1 cellular context compared by ENCODE assay signal in the genomic region with DNA sequence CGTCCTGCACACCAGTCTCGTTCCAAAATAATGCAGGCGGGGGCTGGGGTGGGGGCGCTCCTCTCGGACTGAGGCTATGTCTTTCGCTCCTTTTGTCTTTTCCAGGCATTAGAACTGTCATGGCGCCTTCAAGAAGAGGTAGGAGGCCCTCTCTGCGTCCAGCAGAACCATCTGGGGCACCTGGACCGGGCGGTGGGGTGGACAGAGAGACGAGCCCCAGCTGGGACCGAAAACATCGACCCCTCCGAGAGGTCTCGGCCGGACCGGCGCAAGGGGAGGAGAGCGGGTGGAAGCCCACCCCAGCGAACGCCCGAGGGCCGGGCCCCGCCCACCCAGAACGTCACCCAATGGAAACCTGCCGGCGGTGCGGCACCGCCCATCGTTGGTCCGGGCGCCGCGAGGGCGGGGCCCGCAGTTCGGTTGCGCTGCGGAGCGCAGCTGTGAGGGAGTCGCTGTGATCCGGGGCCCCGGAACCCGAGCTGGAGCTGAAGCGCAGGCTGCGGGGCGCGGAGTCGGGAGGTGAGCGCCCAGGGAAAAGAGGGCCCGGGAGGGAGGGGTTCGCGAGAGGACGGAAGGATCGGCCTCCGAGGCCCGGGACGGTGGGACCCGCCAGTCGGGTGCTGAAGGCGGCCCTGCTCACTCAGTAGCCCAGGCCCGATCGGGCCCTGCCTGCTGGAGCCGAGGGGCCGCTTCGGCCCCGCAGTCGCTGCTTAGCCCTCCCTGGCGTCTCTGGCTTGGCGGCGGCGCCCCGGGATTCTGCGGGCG.
TF ChIP-seq lines count a peak whose summit lies in the region.

TSS of gene NRBP1 (plus strand) at position 419 of the 765 bp plus-strand sequence. CDS start 4,643 bp downstream, outside the sequence.

TF ChIP-seq in HepG2, 621 proteins besides CTCF, POLR2A, EP300 and RAD21 (continued from another document and continues in another):
- TF ChIP-seq KDM4B (CRISPR knock-in tag; IDR thresholded peaks at IDR 0.05) (peak; percentile 42; the same call in 1 of the 2 replicates), NFYB (CRISPR knock-in tag; IDR thresholded peaks at IDR 0.05) (peak; percentile 89), NFKBIZ (CRISPR knock-in tag; IDR thresholded peaks at IDR 0.05) (peak; percentile 66), ZNF431 (CRISPR knock-in tag; IDR thresholded peaks at IDR 0.05; ENCODE audit: borderline replicate concordance, low read depth) (0 out of 2 replicates have a peak, but pooled peaks have one; percentile 40), MYPOP (CRISPR knock-in tag; IDR thresholded peaks at IDR 0.05) (peak; percentile 99), GRHL1 (CRISPR knock-in tag; conservative IDR thresholded peaks at IDR 0.05) (no peak), SMC3 (IDR thresholded peaks at IDR 0.05; ENCODE audit: low read length) (no peak), SMYD3 (CRISPR knock-in tag; IDR thresholded peaks at IDR 0.05) (0 out of 2 replicates have a peak, but pooled peaks have one; percentile 43), DNMT1 (CRISPR knock-in tag; IDR thresholded peaks at IDR 0.05) (peak; percentile 21; the same call in 1 of the 2 replicates), SAP130 (CRISPR knock-in tag; IDR thresholded peaks at IDR 0.05; ENCODE audit: low read depth) (peak; percentile 92), MIER2 (CRISPR knock-in tag; IDR thresholded peaks at IDR 0.05) (no peak), ZKSCAN5 (CRISPR knock-in tag; IDR thresholded peaks at IDR 0.05) (no peak), ATF7 (IDR thresholded peaks at IDR 0.05) (no peak), ATF7 (CRISPR knock-in tag; IDR thresholded peaks at IDR 0.05) (no peak; the same call in 1 of the 2 replicates), ZBTB7A (CRISPR knock-in tag; IDR thresholded peaks at IDR 0.05) (no peak), HNRNPK (IDR thresholded peaks at IDR 0.05; ENCODE audit: low read depth, low read length, poor library complexity, severe bottlenecking) (peak; percentile 96), NPAS2 (CRISPR knock-in tag; IDR thresholded peaks at IDR 0.05; ENCODE audit: borderline replicate concordance) (no peak), ZFP90 (CRISPR knock-in tag; IDR thresholded peaks at IDR 0.05; ENCODE audit: borderline replicate concordance) (peak; percentile 22; the same call in 1 of the 2 replicates), SNAPC5 (CRISPR knock-in tag; IDR thresholded peaks at IDR 0.05; ENCODE audit: borderline replicate concordance) (no peak), ZNF746 (CRISPR knock-in tag; IDR thresholded peaks at IDR 0.05) (no peak; the same call in 1 of the 2 replicates), ZSCAN9 (CRISPR knock-in tag; IDR thresholded peaks at IDR 0.05; ENCODE audit: borderline replicate concordance) (peak; percentile 61; the same call in 1 of the 2 replicates), JUNB (CRISPR knock-in tag; IDR thresholded peaks at IDR 0.05; ENCODE audit: borderline replicate concordance) (no peak), ZNF484 (CRISPR knock-in tag; IDR thresholded peaks at IDR 0.05; ENCODE audit: borderline replicate concordance, low read depth) (no peak), THRA (CRISPR knock-in tag; IDR thresholded peaks at IDR 0.05; ENCODE audit: borderline replicate concordance) (peak; percentile 59; the same call in 1 of the 2 replicates), HDAC6 (IDR thresholded peaks at IDR 0.05; ENCODE audit: low read depth, low read length) (no peak), ZNF205 (CRISPR knock-in tag; IDR thresholded peaks at IDR 0.05) (0 out of 2 replicates have a peak, but pooled peaks have one; percentile 50), ZFP82 (CRISPR knock-in tag; IDR thresholded peaks at IDR 0.05; ENCODE audit: borderline replicate concordance) (peak; percentile 81; the same call in 1 of the 2 replicates), AHR (CRISPR knock-in tag; IDR thresholded peaks at IDR 0.05) (peak; percentile 89), ZNF775 (CRISPR knock-in tag; IDR thresholded peaks at IDR 0.05; ENCODE audit: borderline replicate concordance) (no peak), MEIS2 (CRISPR knock-in tag; IDR thresholded peaks at IDR 0.05) (peak; percentile 20; the same call in 1 of the 2 replicates), ZNF598 (CRISPR knock-in tag; IDR thresholded peaks at IDR 0.05; ENCODE audit: borderline replicate concordance) (peak; percentile 93; the same call in 1 of the 2 replicates), REL (CRISPR knock-in tag; conservative IDR thresholded peaks at IDR 0.05) (peak; percentile 84; the same call in 1 of the 2 replicates), ATF1 (CRISPR knock-in tag; IDR thresholded peaks at IDR 0.05) (no peak), ZBTB20 (CRISPR knock-in tag; IDR thresholded peaks at IDR 0.05; ENCODE audit: borderline replicate concordance, low read depth) (no peak; the same call in 1 of the 2 replicates), GABPA (IDR thresholded peaks at IDR 0.05; ENCODE audit: low read depth, low read length) (peak; percentile 34; the same call in 1 of the 2 replicates), GABPA (CRISPR knock-in tag; IDR thresholded peaks at IDR 0.05; ENCODE audit: low read depth) (peak; percentile 66), ZNF605 (CRISPR knock-in tag; IDR thresholded peaks at IDR 0.05) (peak; percentile 67), ZNF367 (CRISPR knock-in tag; IDR thresholded peaks at IDR 0.05; ENCODE audit: borderline replicate concordance) (no peak; the same call in 1 of the 2 replicates), MZF1 (CRISPR knock-in tag; IDR thresholded peaks at IDR 0.05; ENCODE audit: borderline replicate concordance) (no peak), SPEN (CRISPR knock-in tag; IDR thresholded peaks at IDR 0.05; ENCODE audit: low read depth) (no peak; the same call in 1 of the 2 replicates), ZNF7 (CRISPR knock-in tag; IDR thresholded peaks at IDR 0.05) (no peak; the same call in 1 of the 2 replicates), PITX1 (CRISPR knock-in tag; IDR thresholded peaks at IDR 0.05) (peak; percentile 61), CREM (IDR thresholded peaks at IDR 0.05) (peak; percentile 36), CREM (CRISPR knock-in tag; IDR thresholded peaks at IDR 0.05) (no peak), FOXJ3 (CRISPR knock-in tag; IDR thresholded peaks at IDR 0.05; ENCODE audit: borderline replicate concordance) (no peak), SRF (IDR thresholded peaks at IDR 0.05; ENCODE audit: low read depth, low read length) (no peak), ZSCAN21 (CRISPR knock-in tag; IDR thresholded peaks at IDR 0.05; ENCODE audit: borderline replicate concordance) (peak; percentile 85), RXRA (CRISPR knock-in tag; IDR thresholded peaks at IDR 0.05) (peak; percentile 82), PRDM10 (CRISPR knock-in tag; IDR thresholded peaks at IDR 0.05; ENCODE audit: low read depth) (peak; percentile 96), TRIM24 (CRISPR knock-in tag; IDR thresholded peaks at IDR 0.05) (no peak)
- TF ChIP-seq, protein P1, sequence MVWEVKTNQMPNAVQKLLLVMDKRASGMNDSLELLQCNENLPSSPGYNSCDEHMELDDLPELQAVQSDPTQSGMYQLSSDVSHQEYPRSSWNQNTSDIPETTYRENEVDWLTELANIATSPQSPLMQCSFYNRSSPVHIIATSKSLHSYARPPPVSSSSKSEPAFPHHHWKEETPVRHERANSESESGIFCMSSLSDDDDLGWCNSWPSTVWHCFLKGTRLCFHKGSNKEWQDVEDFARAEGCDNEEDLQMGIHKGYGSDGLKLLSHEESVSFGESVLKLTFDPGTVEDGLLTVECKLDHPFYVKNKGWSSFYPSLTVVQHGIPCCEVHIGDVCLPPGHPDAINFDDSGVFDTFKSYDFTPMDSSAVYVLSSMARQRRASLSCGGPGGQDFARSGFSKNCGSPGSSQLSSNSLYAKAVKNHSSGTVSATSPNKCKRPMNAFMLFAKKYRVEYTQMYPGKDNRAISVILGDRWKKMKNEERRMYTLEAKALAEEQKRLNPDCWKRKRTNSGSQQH (CRISPR knock-in tag; IDR thresholded peaks at IDR 0.05; ENCODE audit: low read depth), result peak; percentile 92
- TF ChIP-seq, protein P2, sequence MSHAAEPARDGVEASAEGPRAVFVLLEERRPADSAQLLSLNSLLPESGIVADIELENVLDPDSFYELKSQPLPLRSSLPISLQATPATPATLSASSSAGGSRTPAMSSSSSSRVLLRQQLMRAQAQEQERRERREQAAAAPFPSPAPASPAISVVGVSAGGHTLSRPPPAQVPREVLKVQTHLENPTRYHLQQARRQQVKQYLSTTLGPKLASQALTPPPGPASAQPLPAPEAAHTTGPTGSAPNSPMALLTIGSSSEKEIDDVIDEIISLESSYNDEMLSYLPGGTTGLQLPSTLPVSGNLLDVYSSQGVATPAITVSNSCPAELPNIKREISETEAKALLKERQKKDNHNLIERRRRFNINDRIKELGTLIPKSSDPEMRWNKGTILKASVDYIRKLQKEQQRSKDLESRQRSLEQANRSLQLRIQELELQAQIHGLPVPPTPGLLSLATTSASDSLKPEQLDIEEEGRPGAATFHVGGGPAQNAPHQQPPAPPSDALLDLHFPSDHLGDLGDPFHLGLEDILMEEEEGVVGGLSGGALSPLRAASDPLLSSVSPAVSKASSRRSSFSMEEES (CRISPR knock-in tag; IDR thresholded peaks at IDR 0.05), result 0 out of 2 replicates have a peak, but pooled peaks have one; percentile 19
- TF ChIP-seq, protein P3, sequence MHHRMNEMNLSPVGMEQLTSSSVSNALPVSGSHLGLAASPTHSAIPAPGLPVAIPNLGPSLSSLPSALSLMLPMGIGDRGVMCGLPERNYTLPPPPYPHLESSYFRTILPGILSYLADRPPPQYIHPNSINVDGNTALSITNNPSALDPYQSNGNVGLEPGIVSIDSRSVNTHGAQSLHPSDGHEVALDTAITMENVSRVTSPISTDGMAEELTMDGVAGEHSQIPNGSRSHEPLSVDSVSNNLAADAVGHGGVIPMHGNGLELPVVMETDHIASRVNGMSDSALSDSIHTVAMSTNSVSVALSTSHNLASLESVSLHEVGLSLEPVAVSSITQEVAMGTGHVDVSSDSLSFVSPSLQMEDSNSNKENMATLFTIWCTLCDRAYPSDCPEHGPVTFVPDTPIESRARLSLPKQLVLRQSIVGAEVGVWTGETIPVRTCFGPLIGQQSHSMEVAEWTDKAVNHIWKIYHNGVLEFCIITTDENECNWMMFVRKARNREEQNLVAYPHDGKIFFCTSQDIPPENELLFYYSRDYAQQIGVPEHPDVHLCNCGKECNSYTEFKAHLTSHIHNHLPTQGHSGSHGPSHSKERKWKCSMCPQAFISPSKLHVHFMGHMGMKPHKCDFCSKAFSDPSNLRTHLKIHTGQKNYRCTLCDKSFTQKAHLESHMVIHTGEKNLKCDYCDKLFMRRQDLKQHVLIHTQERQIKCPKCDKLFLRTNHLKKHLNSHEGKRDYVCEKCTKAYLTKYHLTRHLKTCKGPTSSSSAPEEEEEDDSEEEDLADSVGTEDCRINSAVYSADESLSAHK (CRISPR knock-in tag; IDR thresholded peaks at IDR 0.05; ENCODE audit: borderline replicate concordance), result no peak
